Comparison of ENCODE assay signal across 15 cellular contexts in genomic region chr1:22869325-22869724, GRCh38.
A peak's percentile ranks its signal among the peaks of the same experiment; 100 is the strongest.
DNase-seq lines count a peak whose midpoint lies in the region; FAIRE-seq and TF ChIP-seq lines count a peak whose summit lies in the region.
"Had no signal": no experiment of that assay in that cellular context is flagged by ENCODE, and none has a peak within 500 bp of the region (broad histone marks: within the 10 kb centered on the region; RNA-seq: fewer than 3 reads in every experiment).

No MANE protein-coding gene starts in this region.

- FAIRE-seq in bronchial epithelial cell (lab: Jason Lieb, UNC), result peak; percentile 60
- FAIRE-seq: H1 had no signal

- no peaks in the 10 kb centered on the region for H3K27me3 ChIP-seq in bronchial epithelial cell (ENCODE audit: control insufficient read depth, insufficient read depth, low read length)
- H3K27me3 ChIP-seq in HAP-1 (ENCODE audit: low read depth), result no peaks in the 10 kb centered on the region
- H3K27me3 ChIP-seq: BLaER1 had no signal

- H3K27ac ChIP-seq in C4-2B, result peak overlapping the region; percentile 60; the same call in 1 of the 2 replicates
- H3K27ac ChIP-seq in RWPE1, result peak overlapping the region; percentile 78
- H3K27ac ChIP-seq: BLaER1, HL-60 had no signal

- peaks cover 47% of the 10 kb centered on the region for H3K4me1 Mint-ChIP-seq in nephron

- no peaks in the 10 kb centered on the region for H3K4me1 ChIP-seq in HAP-1

- POLR2A ChIA-PET in RWPE1 (lab: Yijun Ruan, JAX; ENCODE audit: low non-redundant PET), result no interaction called here

- H3K27me3 Mint-ChIP-seq in nephron (ENCODE audit: low read depth), result peaks cover 22% of the 10 kb centered on the region

- no peaks in the 10 kb centered on the region for H3K9me3 Mint-ChIP-seq in nephron

- CTCF ChIA-PET in RWPE1 (lab: Yijun Ruan, JAX), result no interaction called here

- H3K4me3 ChIP-seq in bronchial epithelial cell (ENCODE audit: low read depth, low read length) (no peak overlapping the region), HAP-1 (no peak overlapping the region)
- H3K4me3 ChIP-seq: BLaER1 had no signal

- peaks cover 56% of the 10 kb centered on the region for H3K36me3 Mint-ChIP-seq in nephron (ENCODE audit: low read depth)
- H3K36me3 Mint-ChIP-seq: CD8-positive, alpha-beta T cell had no signal

- no peaks in the 10 kb centered on the region for H3K9me3 ChIP-seq in HAP-1
- H3K9me3 ChIP-seq: BLaER1 had no signal

- no peak for TF ChIP-seq CTCF in C4-2B (conservative IDR thresholded peaks at IDR 0.05)
- no peak for TF ChIP-seq CTCF in RWPE1 (conservative IDR thresholded peaks at IDR 0.05; ENCODE audit: low read depth)
- no peak for TF ChIP-seq CTCF in bronchial epithelial cell (IDR thresholded peaks at IDR 0.05; ENCODE audit: insufficient read depth, low read length, severe bottlenecking)
- no peak for TF ChIP-seq CTCF in nephron (IDR thresholded peaks at IDR 0.05; ENCODE audit: unreplicated experiment in 3 of 3)

- no peak overlapping the region for H3K4me3 Mint-ChIP-seq in nephron
- H3K4me3 Mint-ChIP-seq: CD8-positive, alpha-beta T cell; H9 had no signal

- in situ Hi-C loops in HAP-1 (cut with MboI; ENCODE audit: low sequenced_read_pairs), result no loop called here

- DNase-seq in RWPE1 (ENCODE audit: low spot score), result no peak
- DNase-seq in bronchial epithelial cell (ENCODE audit: low read depth), result no peak
- DNase-seq in HAP-1 (ENCODE audit: low spot score in 2 of 2), result no peak
- no peak for DNase-seq in SHP77 (lab: John Stamatoyannopoulos, UW)
- DNase-seq in A172 (ENCODE audit: low spot score), result no peak
- DNase-seq: Calu3; CD8-positive, alpha-beta T cell; DMS79 treated with DMSO at 0.1 percent for 48 hours; GF-D8; H9 had no signal

- peak overlapping the region; percentile 16 to 89 (median 66) for H3K27ac Mint-ChIP-seq in nephron
- H3K27ac Mint-ChIP-seq: CD8-positive, alpha-beta T cell had no signal

- H3K36me3 ChIP-seq in bronchial epithelial cell (ENCODE audit: control insufficient read depth, insufficient read depth, low read length), result peaks cover 14% of the 10 kb centered on the region
- H3K36me3 ChIP-seq in HAP-1 (replicated peaks), result no peaks in the 10 kb centered on the region
- H3K36me3 ChIP-seq: BLaER1 had no signal
